In genomic region chr9:120913673-120914266, GRCh38 we compare ENCODE assay signal across 1 cellular context.
TF ChIP-seq lines count a peak whose summit lies in the region.

No MANE protein-coding gene starts in this region.

TF ChIP-seq in GM23338, 12 proteins besides CTCF, POLR2A, EP300 and RAD21:
- TF ChIP-seq ZNF462 (CRISPR knock-in tag; IDR thresholded peaks at IDR 0.05), result no peak
- TF ChIP-seq REST (IDR thresholded peaks at IDR 0.05; ENCODE audit: unreplicated experiment), result peak; percentile 89
